ENCODE assay signal across 19 cellular contexts in genomic region chr17:54270499-54270898, GRCh38.
DNase-seq lines count a peak whose midpoint lies in the region; ATAC-seq, FAIRE-seq and TF ChIP-seq lines count a peak whose summit lies in the region.
"Had no signal": no experiment of that assay in that cellular context is flagged by ENCODE, and none has a peak within 500 bp of the region (broad histone marks: within the 10 kb centered on the region; RNA-seq: fewer than 3 reads in every experiment).

No MANE protein-coding gene starts in this region.

- H3K9ac ChIP-seq in keratinocyte (ENCODE audit: control insufficient read depth, extremely low read depth, insufficient read depth, low read length) = peak overlapping the region; percentile 52
- H3K9ac ChIP-seq: BLaER1 had no signal

- no peaks in the 10 kb centered on the region for H3K79me2 ChIP-seq in keratinocyte (ENCODE audit: control insufficient read depth, insufficient read depth, low read length)

- H3K4me1 ChIP-seq in RWPE2 (ENCODE audit: insufficient read depth, poor library complexity, severe bottlenecking) = peaks cover 23% of the 10 kb centered on the region
- peaks cover 33% of the 10 kb centered on the region for H3K4me1 ChIP-seq in keratinocyte (ENCODE audit: control insufficient read depth, extremely low read depth, insufficient read depth, low read length)
- H3K4me1 ChIP-seq: BLaER1 had no signal

- DNase-seq in ELR (ENCODE audit: low read depth) (peak; percentile 12), RWPE2 (ENCODE audit: low spot score) (no peak), epithelial cell of esophagus (ENCODE audit: low read depth) (peak; percentile 88), keratinocyte (ENCODE audit: low read depth, low spot score) (peak; percentile 48), NCI-H2081 treated with DMSO at 0.1 percent for 48 hours (lab: John Stamatoyannopoulos, UW) (no peak), 8988T (no peak)
- no peak for DNase-seq in stimulated activated CD4-positive, alpha-beta T cell treated with anti-CD3 and anti-CD28 coated beads, Interleukin-15, amount 100 ng/mL, for 24 hours
- DNase-seq: AML-193; Caco-2; CD8-positive, alpha-beta memory T cell; DMS53 had no signal

- dilution Hi-C loops in keratinocyte (cut with MboI; ENCODE audit: extremely low pct_ligation_motif_present, low sequenced_read_pairs) = no loop called here

- peak; percentile 78 for ATAC-seq in RWPE2 (ENCODE audit: low read depth)
- no peak for ATAC-seq in activated CD4-positive, CD25-positive, alpha-beta regulatory T cell treated with anti-CD3 and anti-CD28 coated beads, Interleukin-2, amount 50 U/mL, for 24 hours
- ATAC-seq: GM12878, HCT116 had no signal

- no peaks in the 10 kb centered on the region for H4K20me1 ChIP-seq in keratinocyte (ENCODE audit: control insufficient read depth, extremely low read depth, insufficient read depth, low read length)
- H4K20me1 ChIP-seq: BLaER1 had no signal

- no peak overlapping the region for H2AFZ ChIP-seq in keratinocyte (ENCODE audit: control insufficient read depth, low read length)

- no peaks in the 10 kb centered on the region for H3K36me3 ChIP-seq in RWPE2 (ENCODE audit: low read depth)
- no peaks in the 10 kb centered on the region for H3K36me3 ChIP-seq in keratinocyte (ENCODE audit: control insufficient read depth in 2 of 2, extremely low read depth in 1 of 2, insufficient read depth in 2 of 2, low read length in 2 of 2)
- H3K36me3 ChIP-seq: BLaER1 had no signal

- TF ChIP-seq CTCF in RWPE2 (IDR thresholded peaks at IDR 0.05; ENCODE audit: poor library complexity, severe bottlenecking) (no peak), epithelial cell of esophagus (IDR thresholded peaks at IDR 0.05; ENCODE audit: insufficient read depth, low read depth, low read length, missing control alignments) (no peak), keratinocyte (optimal IDR thresholded peaks at IDR 0.05 in 1 of 3, IDR thresholded peaks at IDR 0.05 in 1 of 3, conservative IDR thresholded peaks at IDR 0.05 in 1 of 3; ENCODE audit: extremely low read depth in 1 of 3, insufficient read depth in 2 of 3, low read length in 3 of 3) (no peak)

- H3K4me3 ChIP-seq in RWPE2 (ENCODE audit: severe bottlenecking) = no peak overlapping the region
- H3K4me3 ChIP-seq in epithelial cell of esophagus (ENCODE audit: low read length) = no peak overlapping the region
- H3K4me3 ChIP-seq in keratinocyte (ENCODE audit: control insufficient read depth in 2 of 3, extremely low read depth in 1 of 3, insufficient read depth in 2 of 3, low read depth in 1 of 3, low read length in 3 of 3) = peak overlapping the region in 2 of 3 experiments; percentile 12 to 22
- H3K4me3 ChIP-seq: BLaER1, GM12878 had no signal

- peak overlapping the region; percentile 70 for H3K4me2 ChIP-seq in keratinocyte (ENCODE audit: control insufficient read depth, extremely low read depth, insufficient read depth, low read depth, low read length)
- H3K4me2 ChIP-seq: BLaER1 had no signal

- H3K9me3 ChIP-seq in RWPE2 (ENCODE audit: severe bottlenecking) = peaks cover 4% of the 10 kb centered on the region
- H3K9me3 ChIP-seq in keratinocyte (ENCODE audit: control insufficient read depth, low read depth, low read length) = no peaks in the 10 kb centered on the region
- H3K9me3 ChIP-seq: BLaER1, Caco-2 had no signal

- H3K27ac ChIP-seq in RWPE2 (ENCODE audit: poor library complexity, severe bottlenecking) = peak overlapping the region; percentile 87
- H3K27ac ChIP-seq in keratinocyte (ENCODE audit: control insufficient read depth, insufficient read depth, low read length) = peak overlapping the region; percentile 86
- H3K27ac ChIP-seq: 22Rv1, BLaER1, HL-60 had no signal

- no peaks in the 10 kb centered on the region for H3K9me1 ChIP-seq in keratinocyte (ENCODE audit: control insufficient read depth, extremely low read depth, insufficient read depth, low read length)

- H3K27me3 ChIP-seq in RWPE2 (ENCODE audit: insufficient read depth, poor library complexity, severe bottlenecking) = no peaks in the 10 kb centered on the region
- H3K27me3 ChIP-seq in keratinocyte (ENCODE audit: control insufficient read depth, extremely low read depth, insufficient read depth, low read length) = no peaks in the 10 kb centered on the region
- H3K27me3 ChIP-seq: BLaER1 had no signal

- peak; percentile 98 for FAIRE-seq in keratinocyte (lab: Jason Lieb, UNC)
- FAIRE-seq: GM12878, GM18507, H54 had no signal

Comparison
In these comparisons a context has a peak if more than half of its experiments do, and no peak if none do; other contexts are left out.
1. DNase-seq: peak in ELR (single experiment), epithelial cell of esophagus (single experiment) and keratinocyte (single experiment); none in RWPE2 (single experiment), NCI-H2081 treated with DMSO at 0.1 percent for 48 hours (single experiment), 8988T (single experiment) and stimulated activated CD4-positive, alpha-beta T cell treated with anti-CD3 and anti-CD28 coated beads, Interleukin-15, amount 100 ng/mL, for 24 hours (single experiment).
2. H3K4me3 ChIP-seq: peak in keratinocyte (2 of 3); none in RWPE2 (single experiment) and epithelial cell of esophagus (single experiment).